9 cellular contexts compared by ENCODE assay signal in the genomic region with DNA sequence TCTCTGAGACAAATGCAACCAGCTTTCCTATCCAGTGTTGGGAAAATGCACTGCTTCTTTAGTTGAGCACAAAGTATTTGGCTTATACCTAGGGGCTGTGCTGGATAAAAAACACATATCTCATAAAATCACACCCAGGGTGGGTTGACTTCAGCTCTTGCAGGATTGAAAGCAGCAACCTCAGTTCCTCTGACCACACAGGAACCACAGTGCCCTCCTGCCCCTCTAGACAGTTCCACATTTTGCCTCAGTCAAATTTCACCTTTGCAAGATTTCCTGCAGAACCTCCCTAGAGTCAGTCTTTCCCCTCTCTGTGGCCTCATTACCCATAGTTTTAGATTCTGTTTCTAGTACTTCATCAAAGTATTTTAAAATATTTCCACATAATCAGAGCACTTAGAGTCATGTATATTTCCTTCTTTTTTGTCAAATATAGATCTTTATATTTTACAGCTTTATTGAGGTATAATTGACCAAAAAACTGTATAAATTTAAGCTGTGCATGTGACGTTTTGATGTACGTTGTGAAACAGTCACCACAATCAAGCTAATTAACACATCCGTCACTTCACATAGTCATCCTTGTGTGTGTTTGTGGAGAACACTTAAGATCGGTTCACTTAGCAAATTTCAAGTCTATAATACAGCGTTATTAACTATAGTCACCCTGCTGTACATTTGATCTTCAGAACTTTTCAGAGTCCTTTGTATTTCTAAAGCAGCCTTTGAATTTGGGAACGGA. TPM values are rescaled to one million over a fixed set of nuclear protein-coding genes. Genes with fewer than 3 reads are reported as not detected.
DNase-seq lines count a peak whose midpoint lies in the region; ATAC-seq and TF ChIP-seq lines count a peak whose summit lies in the region.
"Had no signal": no experiment of that assay in that cellular context is flagged by ENCODE, and none has a peak within 500 bp of the region (broad histone marks: within the 10 kb centered on the region; RNA-seq: fewer than 3 reads in every experiment).

No MANE protein-coding gene starts in this region.

- ATAC-seq in GM19395 (IDR thresholded peaks at IDR 0.05; ENCODE audit: unreplicated experiment) (peak; percentile 62), HG03135 (IDR thresholded peaks at IDR 0.05; ENCODE audit: unreplicated experiment) (peak; percentile 66), body of pancreas (no peak)

- intact Hi-C loops in ovary (cut with DNase I) (no loop called here), body of pancreas (cut with DNase I) (no loop called here)

- H3K4me3 Mint-ChIP-seq in CD8-positive, alpha-beta memory T cell: peak overlapping the region in 6 of 7 donors; percentile 53 to 71 (median 68)

- H3K36me3 Mint-ChIP-seq in CD8-positive, alpha-beta memory T cell: peaks cover 0 to 10% (median 3%) of the 10 kb centered on the region in 3 donors

- H3K4me1 ChIP-seq in CD8-positive, alpha-beta memory T cell (ENCODE audit: insufficient read depth, low read length): peaks cover 23% of the 10 kb centered on the region
- H3K4me1 ChIP-seq in ovary (ENCODE audit: insufficient read depth) (no peaks in the 10 kb centered on the region), body of pancreas (no peaks in the 10 kb centered on the region)

- POLR2A ChIA-PET in CD8-positive, alpha-beta memory T cell (lab: Charles Lee): interaction anchor here (0.6 kb wide), 1 partner anchor 256 kb away, joined by 6 read pairs; no protein-coding TSS in a partner anchor

- H3K36me3 ChIP-seq in CD8-positive, alpha-beta memory T cell (ENCODE audit: insufficient read depth, low read length): no peaks in the 10 kb centered on the region
- H3K36me3 ChIP-seq in WERI-Rb-1 (no peaks in the 10 kb centered on the region), ovary (no peaks in the 10 kb centered on the region), body of pancreas (replicated peaks in 1 of 2; ENCODE audit: insufficient read depth in 1 of 2, low read depth in 2 of 2) (no peaks in the 10 kb centered on the region)

- H3K4me1 Mint-ChIP-seq in CD8-positive, alpha-beta memory T cell: peaks cover 56 to 66% (median 59%) of the 10 kb centered on the region in 3 donors

- WGBS in ovary, 3 donors: 74 to 89% (median 75%) methylated on average over 6 of the region's 6 CpGs
- WGBS in body of pancreas, 2 donors: 47 to 65% methylated on average over 6 of the region's 6 CpGs

- CTCF ChIA-PET in CD8-positive, alpha-beta memory T cell (lab: Charles Lee): interaction anchor here (0.7 to 1.8 kb wide), 2 partner anchors 28 to 36 kb away, joined by 3 to 6 read pairs; partner anchors contain the start of gene EGR2

- H3K9me3 ChIP-seq in CD8-positive, alpha-beta memory T cell (ENCODE audit: low read length): no peaks in the 10 kb centered on the region
- H3K9me3 ChIP-seq in WERI-Rb-1 (ENCODE audit: severe bottlenecking) (no peaks in the 10 kb centered on the region), ovary (peaks cover 0 to under 1% of the 10 kb centered on the region in 2 donors), body of pancreas (no peaks in the 10 kb centered on the region)

- no peak for TF ChIP-seq CTCF in WERI-Rb-1 (IDR thresholded peaks at IDR 0.05; ENCODE audit: low read depth, low read length)
- TF ChIP-seq CTCF in ovary (IDR thresholded peaks at IDR 0.05): no peak
- no peak for TF ChIP-seq CTCF in body of pancreas (IDR thresholded peaks at IDR 0.05)

- DNase-seq in CD8-positive, alpha-beta memory T cell: peak in 2 of 5 donors; percentile 4 to 45
- DNase-seq in activated T-cell treated with anti-CD3 and anti-CD28 coated beads, Interleukin-2, amount 50 U/mL, for 48 hours: peak; percentile 63 to 67
- DNase-seq in WERI-Rb-1: no peak
- DNase-seq in ovary: no peak
- no peak for DNase-seq in body of pancreas
- no peak for DNase-seq in midbrain (lab: John Stamatoyannopoulos, UW)
- DNase-seq: left cardiac atrium had no signal

- H3K9me3 Mint-ChIP-seq in CD8-positive, alpha-beta memory T cell: peaks cover 2 to 8% (median 6%) of the 10 kb centered on the region in 5 donors

- TF ChIP-seq EP300 in ovary (IDR thresholded peaks at IDR 0.05): no peak

- no peak overlapping the region for H3K4me3 ChIP-seq in CD8-positive, alpha-beta memory T cell (ENCODE audit: low read length)
- H3K4me3 ChIP-seq in WERI-Rb-1 (ENCODE audit: low read depth, low read length) (no peak overlapping the region), ovary (no peak overlapping the region), body of pancreas (no peak overlapping the region)

- H3K27me3 ChIP-seq in CD8-positive, alpha-beta memory T cell (ENCODE audit: insufficient read depth, low read length, poor library complexity, severe bottlenecking): no peaks in the 10 kb centered on the region
- H3K27me3 ChIP-seq in WERI-Rb-1 (ENCODE audit: insufficient read depth, low read depth, severe bottlenecking) (peaks cover 60% of the 10 kb centered on the region), ovary (no peaks in the 10 kb centered on the region), body of pancreas (no peaks in the 10 kb centered on the region)

- no peak overlapping the region for H3K27ac ChIP-seq in CD8-positive, alpha-beta memory T cell (ENCODE audit: low read depth, low read length)
- H3K27ac ChIP-seq in WERI-Rb-1 (no peak overlapping the region), ovary (no peak overlapping the region), body of pancreas (no peak overlapping the region)

- TF ChIP-seq POLR2A in ovary (IDR thresholded peaks at IDR 0.05): no peak
- TF ChIP-seq POLR2A in body of pancreas (IDR thresholded peaks at IDR 0.05): no peak

- H3K27me3 Mint-ChIP-seq in CD8-positive, alpha-beta memory T cell: no peaks in the 10 kb centered on the region

- peak overlapping the region; percentile 2 to 83 (median 60) for H3K27ac Mint-ChIP-seq in CD8-positive, alpha-beta memory T cell

RNA-seq across cellular contexts. Expression of gene EGR2, which starts 37.0 kb away (rescaled TPM):
- total RNA-seq in CD8-positive, alpha-beta memory T cell: 10 to 100 TPM; 87.8 to 89.9 TPM
- not detected for polyA plus RNA-seq in CD8-positive, alpha-beta memory T cell
- total RNA-seq in ovary: 10 to 100 TPM in 1 of 7 donors, 1 to 10 TPM in 5, under 1 TPM in 1; 0.48 to 13.0 (median 4.6) TPM
- 1 to 10 TPM; 2.0 to 5.7 TPM for polyA plus RNA-seq in ovary
- total RNA-seq in body of pancreas: 1 to 10 TPM; 4.2 to 5.9 TPM

RNA-seq across cellular contexts. Expression of gene ADO, which starts 48.6 kb away (rescaled TPM):
- 10 to 100 TPM; 38.4 to 39.4 TPM for total RNA-seq in CD8-positive, alpha-beta memory T cell
- polyA plus RNA-seq in CD8-positive, alpha-beta memory T cell: 2.8 TPM
- 10 to 100 TPM; 15.5 to 31.1 (median 24.4) TPM for total RNA-seq in ovary
- polyA plus RNA-seq in ovary: 10 to 100 TPM in 1 of 2 donors, 1 to 10 TPM in 1; 9.7 to 22.2 TPM
- 1 to 10 TPM; 8.9 to 9.9 TPM for total RNA-seq in body of pancreas

Comparison
In these comparisons a context has a peak if more than half of its experiments do, and no peak if none do; other contexts are left out.
1. DNase-seq: peak in activated T-cell treated with anti-CD3 and anti-CD28 coated beads, Interleukin-2, amount 50 U/mL, for 48 hours (2 of 2); none in WERI-Rb-1 (single experiment), ovary (0 of 5), body of pancreas (0 of 4) and midbrain (single experiment).
2. RNA of gene EGR2, which starts 37.0 kb away (total RNA-seq): 87.8 to 89.9 TPM in CD8-positive, alpha-beta memory T cell; 4.2 to 5.9 TPM in body of pancreas and 0.48 to 13.0 TPM in ovary; every median in the first group is over 4 times any median in the second.